Comparison of ENCODE assay signal across 1 cellular context in genomic region chr5:178291969-178292825, GRCh38.
TF ChIP-seq lines count a peak whose summit lies in the region.

No MANE protein-coding gene starts in this region.

TF ChIP-seq in IMR-90, 13 proteins besides CTCF, POLR2A, EP300 and RAD21 (continued from another document):
- TF ChIP-seq FOS (IDR thresholded peaks at IDR 0.05; ENCODE audit: low read depth, low read length), result no peak
- no peak for TF ChIP-seq NFE2L2 (IDR thresholded peaks at IDR 0.05; ENCODE audit: low read depth, low read length)
- no peak for TF ChIP-seq RFX5 (IDR thresholded peaks at IDR 0.05; ENCODE audit: low read depth, low read length)
- TF ChIP-seq ELK1 (IDR thresholded peaks at IDR 0.05; ENCODE audit: borderline replicate concordance, low read depth, low read length), result no peak
